Comparison of ENCODE assay signal across 25 cellular contexts in genomic region chr6:34858681-34859080, GRCh38. TPM values are rescaled to one million over a fixed set of nuclear protein-coding genes. Genes with fewer than 3 reads are reported as not detected.
DNase-seq lines count a peak whose midpoint lies in the region; ATAC-seq and TF ChIP-seq lines count a peak whose summit lies in the region.
"Had no signal": no experiment of that assay in that cellular context is flagged by ENCODE, and none has a peak within 500 bp of the region (broad histone marks: within the 10 kb centered on the region; RNA-seq: fewer than 3 reads in every experiment).

No MANE protein-coding gene starts in this region.

- H3K9me3 Mint-ChIP-seq in HFFc6: no peaks in the 10 kb centered on the region
- no peaks in the 10 kb centered on the region for H3K9me3 Mint-ChIP-seq in naive thymus-derived CD8-positive, alpha-beta T cell
- H3K9me3 Mint-ChIP-seq: activated naive CD4-positive, alpha-beta T cell treated with anti-CD3 and anti-CD28 coated beads for 36 hours; activated T-cell treated with anti-CD3 and anti-CD28 coated beads, Interleukin-2, amount 50 U/mL, for 72 hours had no signal

- POLR2A ChIA-PET in AG04450 (lab: Yijun Ruan, JAX): no interaction called here
- POLR2A ChIA-PET in naive thymus-derived CD8-positive, alpha-beta T cell (lab: Charles Lee): no interaction called here

- H3K4me1 Mint-ChIP-seq in HFFc6 (ENCODE audit: low read depth): no peaks in the 10 kb centered on the region
- H3K4me1 Mint-ChIP-seq in naive thymus-derived CD8-positive, alpha-beta T cell: peaks cover 0 to 2% (median 0%) of the 10 kb centered on the region in 4 donors

- no peak overlapping the region for H3K4me3 ChIP-seq in AG04450 (ENCODE audit: low read depth, low read length)
- H3K4me3 ChIP-seq in epithelial cell of proximal tubule (ENCODE audit: low read depth, low read length): no peak overlapping the region
- H3K4me3 ChIP-seq: dorsolateral prefrontal cortex, hepatocyte, psoas muscle had no signal

- H3K9me3 ChIP-seq in AG04450 (ENCODE audit: control insufficient read depth, insufficient read depth, low read length): no peaks in the 10 kb centered on the region
- H3K9me3 ChIP-seq: neutrophil, psoas muscle had no signal

- H3K4me3 Mint-ChIP-seq in HFFc6: no peak overlapping the region
- no peak overlapping the region for H3K4me3 Mint-ChIP-seq in naive thymus-derived CD8-positive, alpha-beta T cell
- H3K4me3 Mint-ChIP-seq: activated naive CD4-positive, alpha-beta T cell treated with anti-CD3 and anti-CD28 coated beads for 36 hours; activated T-cell treated with anti-CD3 and anti-CD28 coated beads, Interleukin-2, amount 50 U/mL, for 72 hours had no signal

- CTCF ChIA-PET in AG04450 (lab: Charles Lee): interaction anchor here (0.6 kb wide), 1 partner anchor 14 kb away, joined by 3 read pairs; no protein-coding TSS in a partner anchor

- H3K27me3 ChIP-seq in AG04450 (ENCODE audit: control insufficient read depth, insufficient read depth, low read length): no peaks in the 10 kb centered on the region
- H3K27me3 ChIP-seq: dorsolateral prefrontal cortex, hepatocyte, neutrophil had no signal

- ATAC-seq in HG03521 (IDR thresholded peaks at IDR 0.05; ENCODE audit: unreplicated experiment) (no peak), GM21360 (IDR thresholded peaks at IDR 0.05; ENCODE audit: unreplicated experiment) (no peak)
- no peak for ATAC-seq in naive thymus-derived CD8-positive, alpha-beta T cell
- ATAC-seq: activated T-cell treated with anti-CD3 and anti-CD28 coated beads, Interleukin-2, amount 50 U/mL, for 72 hours; psoas muscle had no signal

- no peak overlapping the region for H3K27ac Mint-ChIP-seq in HFFc6
- H3K27ac Mint-ChIP-seq in naive thymus-derived CD8-positive, alpha-beta T cell: no peak overlapping the region
- H3K27ac Mint-ChIP-seq: activated naive CD4-positive, alpha-beta T cell treated with anti-CD3 and anti-CD28 coated beads for 36 hours; activated T-cell treated with anti-CD3 and anti-CD28 coated beads, Interleukin-2, amount 50 U/mL, for 72 hours had no signal

- peaks cover 3% of the 10 kb centered on the region for H3K27me3 Mint-ChIP-seq in HFFc6 (ENCODE audit: insufficient read depth)
- H3K27me3 Mint-ChIP-seq in naive thymus-derived CD8-positive, alpha-beta T cell: no peaks in the 10 kb centered on the region

- DNase-seq in AG04450 (ENCODE audit: low read depth, low spot score): no peak
- no peak for DNase-seq in HFFc6
- peak; percentile 50 for DNase-seq in SK-MEL-5 (ENCODE audit: low read depth, low spot score)
- no peak for DNase-seq in epithelial cell of proximal tubule (ENCODE audit: low read depth)
- no peak for DNase-seq in midbrain (lab: John Stamatoyannopoulos, UW)
- DNase-seq in naive thymus-derived CD8-positive, alpha-beta T cell: no peak
- DNase-seq: activated CD4-positive, CD25-positive, alpha-beta regulatory T cell treated with anti-CD3 and anti-CD28 coated beads, Interleukin-2, amount 50 U/mL, for 72 hours; activated naive CD4-positive, alpha-beta T cell treated with anti-CD3 and anti-CD28 coated beads for 36 hours; activated T-cell treated with anti-CD3 and anti-CD28 coated beads, Interleukin-2, amount 50 U/mL, for 72 hours; anterior cingulate cortex; caudate nucleus; DMS 273 treated with DMSO at 0.1 percent for 48 hours; dorsolateral prefrontal cortex; foreskin fibroblast; GDM1; islet precursor cell; NCI-H2081; NCI-H446; NK-92 treated with Interleukin-12 subunit alpha and Interleukin-12 subunit beta, amount 100 ng/mL, for 24 hours; psoas muscle; T-helper 9 cell had no signal

- TF ChIP-seq CTCF in AG04450 (IDR thresholded peaks at IDR 0.05; ENCODE audit: low read depth, low read length) (peak; percentile 15; the same call in 1 of the 2 replicates), HFFc6 (IDR thresholded peaks at IDR 0.05) (0 out of 2 replicates have a peak, but pooled peaks have one; percentile 7), epithelial cell of proximal tubule (conservative IDR thresholded peaks at IDR 0.05; ENCODE audit: low read depth, low read length) (peak; percentile 28)

- in situ Hi-C loops in SK-MEL-5 (cut with HindIII; ENCODE audit: low pct_unique_long_range_greater_than_20kb, low sequenced_read_pairs): no loop called here

- H3K36me3 Mint-ChIP-seq in HFFc6 (ENCODE audit: low read depth): peaks cover 6% of the 10 kb centered on the region; the same call in 1 of the 2 replicates
- peaks cover 0 to 72% (median 23%) of the 10 kb centered on the region in 3 donors for H3K36me3 Mint-ChIP-seq in naive thymus-derived CD8-positive, alpha-beta T cell

- no peak overlapping the region for H3K27ac ChIP-seq in AG04450 (ENCODE audit: low read depth, low read length)
- H3K27ac ChIP-seq: dorsolateral prefrontal cortex, hepatocyte, neutrophil, psoas muscle had no signal

RNA-seq across cellular contexts. Expression of gene TAF11, which starts 29.2 kb away (rescaled TPM):
- polyA plus RNA-seq in AG04450 (2011; rRNA removed): 29.1 and 35.4 TPM in 2 replicates
- 9.0 and 10.7 TPM in 2 replicates for polyA minus RNA-seq in AG04450 (2011; rRNA and poly(A)+ RNA removed)
- 10 to 100 TPM; 15.2 to 19.0 (median 16.1) TPM for total RNA-seq in HFFc6 (2021; fragmentation: NEBNext Ultra II Directional; extraction: Animal tissue kit (Norgen Biotek cat#: 25700))
- 30.3 and 30.9 TPM in 2 replicates for total RNA-seq in SK-MEL-5 (2014; rRNA removed; shearing (Covaris generic))
- 26.2 and 31.2 TPM in 2 replicates for polyA plus RNA-seq in SK-MEL-5 (2015; cell fraction: cytosol; rRNA removed)
- polyA plus RNA-seq in SK-MEL-5 (2015; cell fraction: nucleus; rRNA removed): 32.5 and 39.6 TPM in 2 replicates
- 21.7 and 28.1 TPM in 2 replicates for total RNA-seq in epithelial cell of proximal tubule
- total RNA-seq in naive thymus-derived CD8-positive, alpha-beta T cell: 10 to 100 TPM; 28.7 to 32.7 TPM
- polyA plus RNA-seq in naive thymus-derived CD8-positive, alpha-beta T cell: 10 to 100 TPM; 11.2 to 18.2 (median 13.7) TPM

RNA-seq across cellular contexts. Expression of gene ANKS1A, which starts 30.4 kb away (rescaled TPM):
- polyA plus RNA-seq in AG04450 (2011; rRNA removed): 5.1 and 6.5 TPM in 2 replicates
- 13.5 and 14.5 TPM in 2 replicates for polyA minus RNA-seq in AG04450 (2011; rRNA and poly(A)+ RNA removed)
- total RNA-seq in HFFc6 (2021; fragmentation: NEBNext Ultra II Directional; extraction: Animal tissue kit (Norgen Biotek cat#: 25700)): 10 to 100 TPM; 11.6 to 13.5 (median 13.1) TPM
- total RNA-seq in SK-MEL-5 (2014; rRNA removed; shearing (Covaris generic)): 13.6 and 14.7 TPM in 2 replicates
- 20.6 and 22.6 TPM in 2 replicates for polyA plus RNA-seq in SK-MEL-5 (2015; cell fraction: cytosol; rRNA removed)
- polyA plus RNA-seq in SK-MEL-5 (2015; cell fraction: nucleus; rRNA removed): 21.6 and 24.0 TPM in 2 replicates
- 12.6 and 17.4 TPM in 2 replicates for total RNA-seq in epithelial cell of proximal tubule
- total RNA-seq in naive thymus-derived CD8-positive, alpha-beta T cell: 10 to 100 TPM; 10.5 to 11.1 TPM
- 1 to 10 TPM; 1.6 to 2.6 (median 1.8) TPM for polyA plus RNA-seq in naive thymus-derived CD8-positive, alpha-beta T cell
